Comparison of ENCODE assay signal across 8 cellular contexts in the genomic region with DNA sequence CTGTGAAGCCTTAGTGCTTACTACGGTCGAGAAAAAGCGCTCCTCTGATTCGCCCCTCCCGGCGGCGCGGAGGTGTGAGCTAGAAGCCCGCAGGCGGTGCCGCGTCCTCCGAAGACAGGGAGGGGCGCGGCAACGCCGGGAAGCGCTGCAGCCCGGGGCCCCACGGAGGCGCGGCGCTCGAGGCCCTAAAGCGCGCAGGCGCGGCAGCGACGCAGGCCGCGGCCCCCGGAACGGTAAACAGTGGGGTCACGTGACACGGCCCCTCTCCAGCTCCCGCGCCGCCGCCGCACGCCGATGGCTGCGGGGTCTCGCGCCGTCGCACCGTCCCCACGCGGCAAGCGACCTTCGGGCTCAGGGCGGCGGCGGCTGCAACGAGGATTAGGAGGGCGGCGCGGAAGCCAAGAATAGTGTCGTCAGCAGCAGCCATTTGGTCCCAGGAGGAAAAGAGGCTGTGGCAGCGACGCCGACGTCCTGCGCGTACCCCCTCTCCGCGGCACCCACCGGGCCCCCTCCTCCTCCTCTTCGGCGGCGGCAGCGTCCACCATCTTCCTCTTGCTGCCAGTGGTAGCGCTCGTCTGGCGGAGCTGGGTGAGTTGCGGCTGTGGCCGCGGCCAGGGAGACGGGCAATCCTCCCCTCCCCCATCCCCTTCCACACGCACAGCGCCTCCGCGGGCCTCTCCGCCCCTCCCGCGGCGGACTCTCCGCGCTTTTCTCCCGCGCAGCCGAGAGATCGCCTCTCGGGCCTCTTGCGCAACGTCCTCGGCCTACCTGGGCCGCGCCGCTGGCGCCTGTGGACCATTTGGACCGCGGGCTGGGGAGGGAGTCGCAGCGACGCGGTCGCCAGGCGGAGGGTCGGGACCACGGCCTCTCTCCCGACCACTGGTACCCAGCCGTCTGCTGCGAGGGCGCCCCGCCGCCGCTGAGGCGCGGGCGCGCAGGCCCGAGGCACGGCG. TPM values are rescaled to one million over a fixed set of nuclear protein-coding genes. Genes with fewer than 3 reads are reported as not detected.
DNase-seq lines count a peak whose midpoint lies in the region; ATAC-seq and TF ChIP-seq lines count a peak whose summit lies in the region.

A gene with protein sequence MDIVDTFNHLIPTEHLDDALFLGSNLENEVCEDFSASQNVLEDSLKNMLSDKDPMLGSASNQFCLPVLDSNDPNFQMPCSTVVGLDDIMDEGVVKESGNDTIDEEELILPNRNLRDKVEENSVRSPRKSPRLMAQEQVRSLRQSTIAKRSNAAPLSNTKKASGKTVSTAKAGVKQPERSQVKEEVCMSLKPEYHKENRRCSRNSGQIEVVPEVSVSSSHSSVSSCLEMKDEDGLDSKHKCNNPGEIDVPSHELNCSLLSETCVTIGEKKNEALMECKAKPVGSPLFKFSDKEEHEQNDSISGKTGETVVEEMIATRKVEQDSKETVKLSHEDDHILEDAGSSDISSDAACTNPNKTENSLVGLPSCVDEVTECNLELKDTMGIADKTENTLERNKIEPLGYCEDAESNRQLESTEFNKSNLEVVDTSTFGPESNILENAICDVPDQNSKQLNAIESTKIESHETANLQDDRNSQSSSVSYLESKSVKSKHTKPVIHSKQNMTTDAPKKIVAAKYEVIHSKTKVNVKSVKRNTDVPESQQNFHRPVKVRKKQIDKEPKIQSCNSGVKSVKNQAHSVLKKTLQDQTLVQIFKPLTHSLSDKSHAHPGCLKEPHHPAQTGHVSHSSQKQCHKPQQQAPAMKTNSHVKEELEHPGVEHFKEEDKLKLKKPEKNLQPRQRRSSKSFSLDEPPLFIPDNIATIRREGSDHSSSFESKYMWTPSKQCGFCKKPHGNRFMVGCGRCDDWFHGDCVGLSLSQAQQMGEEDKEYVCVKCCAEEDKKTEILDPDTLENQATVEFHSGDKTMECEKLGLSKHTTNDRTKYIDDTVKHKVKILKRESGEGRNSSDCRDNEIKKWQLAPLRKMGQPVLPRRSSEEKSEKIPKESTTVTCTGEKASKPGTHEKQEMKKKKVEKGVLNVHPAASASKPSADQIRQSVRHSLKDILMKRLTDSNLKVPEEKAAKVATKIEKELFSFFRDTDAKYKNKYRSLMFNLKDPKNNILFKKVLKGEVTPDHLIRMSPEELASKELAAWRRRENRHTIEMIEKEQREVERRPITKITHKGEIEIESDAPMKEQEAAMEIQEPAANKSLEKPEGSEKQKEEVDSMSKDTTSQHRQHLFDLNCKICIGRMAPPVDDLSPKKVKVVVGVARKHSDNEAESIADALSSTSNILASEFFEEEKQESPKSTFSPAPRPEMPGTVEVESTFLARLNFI (N-terminal part only) (plus strand): TSS at position 240 of the 953 bp plus-strand sequence. CDS start 10,750 bp downstream, outside the sequence.

- H4K20me1 ChIP-seq in fibroblast of lung (ENCODE audit: control insufficient read depth, extremely low read depth, insufficient read depth, low read length) = peaks cover 5% of the 10 kb centered on the region

- H3K27ac ChIP-seq in RWPE1 (peak within 1 kb of the TSS; percentile 95), fibroblast of lung (ENCODE audit: insufficient read depth, low read length) (peak within 1 kb of the TSS; percentile 88)

- POLR2A ChIA-PET in RWPE1 (lab: Yijun Ruan, JAX; ENCODE audit: low non-redundant PET) = interaction anchor here (0.6 kb wide), 1 partner anchor 28 kb away, joined by 3 read pairs; no protein-coding TSS in a partner anchor
- POLR2A ChIA-PET in naive thymus-derived CD8-positive, alpha-beta T cell (lab: Charles Lee) = interaction anchor here (0.7 to 4.2 kb wide), 18 partner anchors 8 to 78 kb away, joined by 3 to 48 read pairs (median 4); a partner anchor contains a TSS

- ATAC-seq in activated T-helper 17 cell treated with anti-CD3 and anti-CD28 coated beads, Interleukin-2, amount 50 U/mL, for 72 hours (replicated peaks) = peak; percentile 91
- ATAC-seq in naive thymus-derived CD8-positive, alpha-beta T cell = peak; percentile 89 to 90

- peak; percentile 95 for DNase-seq in ELF-1 (ENCODE audit: low read depth, low spot score)
- DNase-seq in H4 (ENCODE audit: low spot score) = peak; percentile 93
- DNase-seq in LoVo (ENCODE audit: low spot score) = peak; percentile 94
- DNase-seq in RWPE1 (ENCODE audit: low spot score) = peak; percentile 89
- peak; percentile 86 to 89 for DNase-seq in fibroblast of lung (ENCODE audit: low read depth in 2 of 2)
- DNase-seq in naive thymus-derived CD8-positive, alpha-beta T cell = peak; percentile 89 to 95 (median 92)
- DNase-seq in stimulated activated naive CD4-positive, alpha-beta T cell (lab: John Stamatoyannopoulos, UW) = peak; percentile 83 to 96 (median 90)

- peaks cover 10% of the 10 kb centered on the region for H3K4me1 ChIP-seq in fibroblast of lung (ENCODE audit: control insufficient read depth, extremely low read depth, insufficient read depth, low read length)

- peaks cover 43% of the 10 kb centered on the region for H3K79me2 ChIP-seq in fibroblast of lung (ENCODE audit: control insufficient read depth, insufficient read depth, low read length)

- peaks cover 15% of the 10 kb centered on the region for H3K4me1 Mint-ChIP-seq in activated T-helper 17 cell treated with anti-CD3 and anti-CD28 coated beads, Interleukin-2, amount 50 U/mL, for 72 hours
- H3K4me1 Mint-ChIP-seq in naive thymus-derived CD8-positive, alpha-beta T cell = peaks cover 17 to 51% (median 48%) of the 10 kb centered on the region in 4 donors

- peaks cover 3% of the 10 kb centered on the region for H3K27me3 Mint-ChIP-seq in activated T-helper 17 cell treated with anti-CD3 and anti-CD28 coated beads, Interleukin-2, amount 50 U/mL, for 72 hours
- peaks cover 0 to 3% (median 0%) of the 10 kb centered on the region in 5 donors for H3K27me3 Mint-ChIP-seq in naive thymus-derived CD8-positive, alpha-beta T cell

- peaks cover 27% of the 10 kb centered on the region for H3K36me3 Mint-ChIP-seq in activated T-helper 17 cell treated with anti-CD3 and anti-CD28 coated beads, Interleukin-2, amount 50 U/mL, for 72 hours (ENCODE audit: low read depth)
- peaks cover 0 to 3% (median 0%) of the 10 kb centered on the region in 3 donors for H3K36me3 Mint-ChIP-seq in naive thymus-derived CD8-positive, alpha-beta T cell

- TF ChIP-seq CTCF in RWPE1 (conservative IDR thresholded peaks at IDR 0.05; ENCODE audit: low read depth) (peak; percentile 16; the same call in 1 of the 2 replicates), fibroblast of lung (conservative IDR thresholded peaks at IDR 0.05 in 1 of 2, IDR thresholded peaks at IDR 0.05 in 1 of 2; ENCODE audit: low read depth in 1 of 2, low read length in 2 of 2) (peak in 1 of 2 donors; percentile 16)

- H2AFZ ChIP-seq in fibroblast of lung (ENCODE audit: low read length) = peak within 1 kb of the TSS; percentile 89

- peak within 1 kb of the TSS; percentile 100 for H3K4me3 Mint-ChIP-seq in activated T-helper 17 cell treated with anti-CD3 and anti-CD28 coated beads, Interleukin-2, amount 50 U/mL, for 72 hours
- H3K4me3 Mint-ChIP-seq in naive thymus-derived CD8-positive, alpha-beta T cell = peak within 1 kb of the TSS; percentile 96 to 100 (median 99)

- H3K36me3 ChIP-seq in fibroblast of lung (ENCODE audit: control insufficient read depth, insufficient read depth, low read length) = no peaks in the 10 kb centered on the region

- H3K4me2 ChIP-seq in fibroblast of lung (ENCODE audit: extremely low read depth, insufficient read depth, low read length) = peak within 1 kb of the TSS; percentile 87

- no peaks in the 10 kb centered on the region for H3K9me3 Mint-ChIP-seq in activated T-helper 17 cell treated with anti-CD3 and anti-CD28 coated beads, Interleukin-2, amount 50 U/mL, for 72 hours
- peaks cover 0 to 2% (median 0%) of the 10 kb centered on the region in 9 donors for H3K9me3 Mint-ChIP-seq in naive thymus-derived CD8-positive, alpha-beta T cell

- H3K4me3 ChIP-seq in fibroblast of lung (replicated peaks in 1 of 4; ENCODE audit: control extremely low read depth in 1 of 4, insufficient read depth in 1 of 4, low read depth in 3 of 4, low read length in 4 of 4) = peak within 1 kb of the TSS; percentile 56 to 85 (median 74)

- CTCF ChIA-PET in RWPE1 (lab: Yijun Ruan, JAX) = interaction anchor here (0.5 to 1.2 kb wide), 4 partner anchors 48 to 167 kb away, joined by 3 to 5 read pairs (median 4); no protein-coding TSS in a partner anchor

- peak within 1 kb of the TSS; percentile 94 for H3K9ac ChIP-seq in fibroblast of lung (ENCODE audit: insufficient read depth, low read length)

- peak within 1 kb of the TSS; percentile 99 for H3K27ac Mint-ChIP-seq in activated T-helper 17 cell treated with anti-CD3 and anti-CD28 coated beads, Interleukin-2, amount 50 U/mL, for 72 hours
- H3K27ac Mint-ChIP-seq in naive thymus-derived CD8-positive, alpha-beta T cell = peak within 1 kb of the TSS; percentile 93 to 100 (median 99)

- peaks cover 6% of the 10 kb centered on the region for H3K27me3 ChIP-seq in fibroblast of lung (ENCODE audit: control insufficient read depth, insufficient read depth, low read length)

- H3K9me3 ChIP-seq in fibroblast of lung (ENCODE audit: control insufficient read depth, insufficient read depth, low read depth, low read length) = no peaks in the 10 kb centered on the region

RNA-seq across cellular contexts. Expression of the gene that starts here (rescaled TPM):
- 25.5 and 35.1 TPM in 2 replicates for total RNA-seq in H4 (2014; rRNA removed; shearing (Covaris generic))
- 10 to 100 TPM; 45.3 to 91.4 TPM for total RNA-seq in activated T-helper 17 cell treated with anti-CD3 and anti-CD28 coated beads, Interleukin-2, amount 50 U/mL, for 72 hours
- total RNA-seq in fibroblast of lung = 56.8 and 71.5 TPM in 2 replicates
- 17.6 and 22.2 TPM in 2 replicates for polyA plus RNA-seq in fibroblast of lung
- 12.9 and 16.7 TPM in 2 replicates for polyA plus RNA-seq in fibroblast of lung (2012)
- polyA minus RNA-seq in fibroblast of lung (ENCODE audit: low replicate concordance) = 3.2 and 3.3 TPM in 2 replicates
- 100 to 1,000 TPM; 115 to 118 TPM for total RNA-seq in naive thymus-derived CD8-positive, alpha-beta T cell
- 10 to 100 TPM; 23.7 to 38.6 (median 28.9) TPM for polyA plus RNA-seq in naive thymus-derived CD8-positive, alpha-beta T cell

Comparison
In these comparisons a context has a peak if more than half of its experiments do, and no peak if none do; other contexts are left out.
1. Peak in every context shown above with its lines: DNase-seq, ATAC-seq, H3K4me3 ChIP-seq and H3K27ac ChIP-seq.